ENCODE assay signal across 1 cellular context in the genomic region with DNA sequence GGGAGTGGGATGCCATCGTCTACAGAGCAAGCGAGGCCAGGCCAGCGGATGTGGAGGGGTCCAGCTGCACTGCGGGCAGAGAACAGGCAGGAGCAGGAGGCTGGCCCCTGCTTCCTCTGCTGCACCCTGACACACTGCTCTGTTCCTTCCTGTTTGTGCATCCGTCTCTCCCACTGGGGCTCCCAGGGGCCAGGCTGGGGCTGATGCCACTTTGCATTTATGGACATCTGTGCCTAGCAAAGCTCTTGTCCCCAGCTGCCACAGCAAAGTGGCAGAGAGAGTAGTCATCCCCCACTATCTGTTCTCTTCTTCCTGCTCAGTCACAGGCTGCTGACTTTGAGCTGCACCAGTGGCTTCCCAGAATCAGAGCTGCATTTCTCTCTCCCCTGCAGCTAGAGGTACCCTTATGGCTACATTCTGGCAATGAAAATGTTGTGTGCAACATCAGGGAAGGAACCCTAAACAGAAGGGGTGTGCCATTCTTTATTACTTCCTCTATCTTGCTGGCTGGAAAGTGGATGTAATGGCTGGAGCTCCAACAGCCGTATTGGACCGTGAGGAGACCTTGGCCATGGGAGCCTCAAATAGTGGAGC.
TF ChIP-seq lines count a peak whose summit lies in the region.

No MANE protein-coding gene starts in this region.

TF ChIP-seq in GM23338, 12 proteins besides CTCF, POLR2A, EP300 and RAD21 (continued from another document):
- TF ChIP-seq, protein P1, sequence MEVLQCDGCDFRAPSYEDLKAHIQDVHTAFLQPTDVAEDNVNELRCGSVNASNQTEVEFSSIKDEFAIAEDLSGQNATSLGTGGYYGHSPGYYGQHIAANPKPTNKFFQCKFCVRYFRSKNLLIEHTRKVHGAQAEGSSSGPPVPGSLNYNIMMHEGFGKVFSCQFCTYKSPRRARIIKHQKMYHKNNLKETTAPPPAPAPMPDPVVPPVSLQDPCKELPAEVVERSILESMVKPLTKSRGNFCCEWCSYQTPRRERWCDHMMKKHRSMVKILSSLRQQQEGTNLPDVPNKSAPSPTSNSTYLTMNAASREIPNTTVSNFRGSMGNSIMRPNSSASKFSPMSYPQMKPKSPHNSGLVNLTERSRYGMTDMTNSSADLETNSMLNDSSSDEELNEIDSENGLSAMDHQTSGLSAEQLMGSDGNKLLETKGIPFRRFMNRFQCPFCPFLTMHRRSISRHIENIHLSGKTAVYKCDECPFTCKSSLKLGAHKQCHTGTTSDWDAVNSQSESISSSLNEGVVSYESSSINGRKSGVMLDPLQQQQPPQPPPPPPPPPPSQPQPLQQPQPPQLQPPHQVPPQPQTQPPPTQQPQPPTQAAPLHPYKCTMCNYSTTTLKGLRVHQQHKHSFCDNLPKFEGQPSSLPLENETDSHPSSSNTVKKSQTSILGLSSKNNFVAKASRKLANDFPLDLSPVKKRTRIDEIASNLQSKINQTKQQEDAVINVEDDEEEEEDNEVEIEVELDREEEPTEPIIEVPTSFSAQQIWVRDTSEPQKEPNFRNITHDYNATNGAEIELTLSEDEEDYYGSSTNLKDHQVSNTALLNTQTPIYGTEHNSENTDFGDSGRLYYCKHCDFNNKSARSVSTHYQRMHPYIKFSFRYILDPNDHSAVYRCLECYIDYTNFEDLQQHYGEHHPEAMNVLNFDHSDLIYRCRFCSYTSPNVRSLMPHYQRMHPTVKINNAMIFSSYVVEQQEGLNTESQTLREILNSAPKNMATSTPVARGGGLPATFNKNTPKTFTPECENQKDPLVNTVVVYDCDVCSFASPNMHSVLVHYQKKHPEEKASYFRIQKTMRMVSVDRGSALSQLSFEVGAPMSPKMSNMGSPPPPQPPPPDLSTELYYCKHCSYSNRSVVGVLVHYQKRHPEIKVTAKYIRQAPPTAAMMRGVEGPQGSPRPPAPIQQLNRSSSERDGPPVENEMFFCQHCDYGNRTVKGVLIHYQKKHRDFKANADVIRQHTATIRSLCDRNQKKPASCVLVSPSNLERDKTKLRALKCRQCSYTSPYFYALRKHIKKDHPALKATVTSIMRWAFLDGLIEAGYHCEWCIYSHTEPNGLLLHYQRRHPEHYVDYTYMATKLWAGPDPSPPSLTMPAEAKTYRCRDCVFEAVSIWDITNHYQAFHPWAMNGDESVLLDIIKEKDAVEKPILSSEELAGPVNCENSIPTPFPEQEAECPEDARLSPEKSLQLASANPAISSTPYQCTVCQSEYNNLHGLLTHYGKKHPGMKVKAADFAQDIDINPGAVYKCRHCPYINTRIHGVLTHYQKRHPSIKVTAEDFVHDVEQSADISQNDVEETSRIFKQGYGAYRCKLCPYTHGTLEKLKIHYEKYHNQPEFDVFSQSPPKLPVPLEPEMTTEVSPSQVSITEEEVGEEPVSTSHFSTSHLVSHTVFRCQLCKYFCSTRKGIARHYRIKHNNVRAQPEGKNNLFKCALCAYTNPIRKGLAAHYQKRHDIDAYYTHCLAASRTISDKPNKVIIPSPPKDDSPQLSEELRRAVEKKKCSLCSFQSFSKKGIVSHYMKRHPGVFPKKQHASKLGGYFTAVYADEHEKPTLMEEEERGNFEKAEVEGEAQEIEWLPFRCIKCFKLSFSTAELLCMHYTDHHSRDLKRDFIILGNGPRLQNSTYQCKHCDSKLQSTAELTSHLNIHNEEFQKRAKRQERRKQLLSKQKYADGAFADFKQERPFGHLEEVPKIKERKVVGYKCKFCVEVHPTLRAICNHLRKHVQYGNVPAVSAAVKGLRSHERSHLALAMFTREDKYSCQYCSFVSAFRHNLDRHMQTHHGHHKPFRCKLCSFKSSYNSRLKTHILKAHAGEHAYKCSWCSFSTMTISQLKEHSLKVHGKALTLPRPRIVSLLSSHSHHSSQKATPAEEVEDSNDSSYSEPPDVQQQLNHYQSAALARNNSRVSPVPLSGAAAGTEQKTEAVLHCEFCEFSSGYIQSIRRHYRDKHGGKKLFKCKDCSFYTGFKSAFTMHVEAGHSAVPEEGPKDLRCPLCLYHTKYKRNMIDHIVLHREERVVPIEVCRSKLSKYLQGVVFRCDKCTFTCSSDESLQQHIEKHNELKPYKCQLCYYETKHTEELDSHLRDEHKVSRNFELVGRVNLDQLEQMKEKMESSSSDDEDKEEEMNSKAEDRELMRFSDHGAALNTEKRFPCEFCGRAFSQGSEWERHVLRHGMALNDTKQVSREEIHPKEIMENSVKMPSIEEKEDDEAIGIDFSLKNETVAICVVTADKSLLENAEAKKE (CRISPR knock-in tag; IDR thresholded peaks at IDR 0.05) = no peak
- TF ChIP-seq ZNF331 (CRISPR knock-in tag; IDR thresholded peaks at IDR 0.05; ENCODE audit: low read depth) (no peak), ZNF114 (CRISPR knock-in tag; IDR thresholded peaks at IDR 0.05) (no peak), POLR2AphosphoS5 (IDR thresholded peaks at IDR 0.05; ENCODE audit: low read depth) (no peak), CREB1 (CRISPR knock-in tag; IDR thresholded peaks at IDR 0.05; ENCODE audit: low read depth) (no peak)
TF ChIP-seq in GM23338: peak in this region for 0.
